Comparison of ENCODE assay signal across 8 cellular contexts in the genomic region with DNA sequence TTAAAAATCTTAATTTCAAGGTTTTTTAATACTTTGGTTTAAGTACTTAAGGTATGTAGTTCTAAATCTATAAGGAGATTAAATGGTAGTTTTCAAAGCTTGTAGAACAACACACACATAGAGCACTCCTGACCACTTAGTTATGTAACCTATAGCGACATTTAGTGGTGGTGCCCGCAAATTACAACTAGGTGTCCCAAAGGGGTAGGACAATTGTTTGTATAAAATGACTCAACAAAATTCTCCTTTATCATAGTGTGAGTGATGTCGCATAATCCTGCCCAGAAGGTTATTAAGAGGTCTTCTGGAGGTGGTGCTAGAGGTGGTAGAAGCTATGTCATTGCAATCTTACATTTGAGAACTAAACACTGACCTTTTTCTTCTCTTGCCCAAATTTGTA.
DNase-seq lines count a peak whose midpoint lies in the region; ATAC-seq and TF ChIP-seq lines count a peak whose summit lies in the region.

No MANE protein-coding gene starts in this region.

- no peak overlapping the region for H3K4me3 Mint-ChIP-seq in activated CD4-positive, alpha-beta T cell treated with anti-CD3 and anti-CD28 coated beads for 36 hours

- TF ChIP-seq RAD21 in liver (IDR thresholded peaks at IDR 0.05) = peak; percentile 98 to 99

- POLR2A ChIA-PET in activated CD4-positive, alpha-beta T cell treated with anti-CD3 and anti-CD28 coated beads for 36 hours (lab: Charles Lee) = no interaction called here

- 2% methylated on average over 3 of the region's 3 CpGs for WGBS in liver

- no peak overlapping the region for H3K9ac ChIP-seq in liver (ENCODE audit: low read depth in 1 of 2, low read length in 2 of 2)

- H3K4me1 Mint-ChIP-seq in activated CD4-positive, alpha-beta T cell treated with anti-CD3 and anti-CD28 coated beads for 36 hours = peaks cover 7% of the 10 kb centered on the region

- ATAC-seq in GM19025 (IDR thresholded peaks at IDR 0.05; ENCODE audit: low read depth, unreplicated experiment) (peak; percentile 78), HG03442 (IDR thresholded peaks at IDR 0.05; ENCODE audit: unreplicated experiment) (peak; percentile 92)
- peak; percentile 92 for ATAC-seq in activated CD4-positive, alpha-beta T cell treated with anti-CD3 and anti-CD28 coated beads for 36 hours

- no peaks in the 10 kb centered on the region for H3K36me3 ChIP-seq in liver (ENCODE audit: control insufficient read depth in 4 of 4, insufficient read depth in 3 of 4, low read depth in 1 of 4, low read length in 3 of 4)

- no peaks in the 10 kb centered on the region for H3K9me3 ChIP-seq in liver (ENCODE audit: control insufficient read depth in 4 of 4, low read length in 3 of 4)

- intact Hi-C loops in activated CD4-positive, alpha-beta T cell treated with anti-CD3 and anti-CD28 coated beads for 36 hours (cut with DNase I, micrococcal nuclease) = loop anchor here (1.0 to 10.0 kb wide), 6 partner anchors 117 to 439 kb away; no protein-coding TSS in a partner anchor

- peak; percentile 86 for TF ChIP-seq CTCF in liver (IDR thresholded peaks at IDR 0.05; ENCODE audit: low read depth, low read length, missing input control)

- DNase-seq in Ammon's horn (ENCODE audit: low spot score) (peak; percentile 88), NCI-H446 (lab: John Stamatoyannopoulos, UW) (peak; percentile 36 to 73), dermis blood vessel endothelial cell (peak; percentile 72)
- DNase-seq in activated CD4-positive, alpha-beta T cell treated with anti-CD3 and anti-CD28 coated beads for 36 hours = peak; percentile 77
- peak; percentile 28 to 59 (median 51) for DNase-seq in stimulated activated CD4-positive, alpha-beta T cell treated with anti-CD3 and anti-CD28 coated beads, TNF-alpha, amount 100 ng/mL, for 4 hours (ENCODE audit: low read depth in 3 of 3)

- H3K36me3 Mint-ChIP-seq in activated CD4-positive, alpha-beta T cell treated with anti-CD3 and anti-CD28 coated beads for 36 hours (ENCODE audit: low read depth) = no peaks in the 10 kb centered on the region

- H3K4me1 ChIP-seq in liver (ENCODE audit: control insufficient read depth in 4 of 4, insufficient read depth in 4 of 4, low read length in 3 of 4) = peaks cover 0 to 2% (median 0%) of the 10 kb centered on the region in 4 donors

- no peak overlapping the region for H3K27ac ChIP-seq in liver (ENCODE audit: low read depth in 1 of 2, low read length in 2 of 2)

- CTCF ChIA-PET in activated CD4-positive, alpha-beta T cell treated with anti-CD3 and anti-CD28 coated beads for 36 hours (lab: Charles Lee) = interaction anchor here (0.7 to 4.4 kb wide), 21 partner anchors 9 to 458 kb away, joined by 3 to 47 read pairs (median 3); no protein-coding TSS in a partner anchor

- no peaks in the 10 kb centered on the region for H3K9me3 Mint-ChIP-seq in activated CD4-positive, alpha-beta T cell treated with anti-CD3 and anti-CD28 coated beads for 36 hours (ENCODE audit: low read depth)

- no peaks in the 10 kb centered on the region for H3K27me3 Mint-ChIP-seq in activated CD4-positive, alpha-beta T cell treated with anti-CD3 and anti-CD28 coated beads for 36 hours

- no peaks in the 10 kb centered on the region for H3K27me3 ChIP-seq in liver (ENCODE audit: control insufficient read depth in 4 of 4, insufficient read depth in 4 of 4, low read length in 3 of 4)

- no peak overlapping the region for H3K4me3 ChIP-seq in liver (ENCODE audit: low read depth in 1 of 3, low read length in 3 of 3)

- no peak overlapping the region for H3K27ac Mint-ChIP-seq in activated CD4-positive, alpha-beta T cell treated with anti-CD3 and anti-CD28 coated beads for 36 hours

TF ChIP-seq in liver, 16 proteins besides CTCF, POLR2A, EP300 and RAD21:
- TF ChIP-seq SP1 (IDR thresholded peaks at IDR 0.05) = no peak
- TF ChIP-seq RXRA (IDR thresholded peaks at IDR 0.05) = peak in 1 of 2 donors; percentile 26
